Comparison of ENCODE assay signal across 11 cellular contexts in genomic region chr1:7290971-7291970, GRCh38.
DNase-seq lines count a peak whose midpoint lies in the region; ATAC-seq and TF ChIP-seq lines count a peak whose summit lies in the region.
"Had no signal": no experiment of that assay in that cellular context is flagged by ENCODE, and none has a peak within 500 bp of the region (broad histone marks: within the 10 kb centered on the region; RNA-seq: fewer than 3 reads in every experiment).

No MANE protein-coding gene starts in this region.

- intact Hi-C loops in heart left ventricle (cut with DNase I): loop anchor here in 4 of 10 donors (1.0 to 10.0 kb wide), 6 partner anchors 72 to 226 kb away; no protein-coding TSS in a partner anchor

- no peaks in the 10 kb centered on the region for H3K27me3 ChIP-seq in BLaER1 treated with 17β-estradiol and CSF1 and Interleukin-3, amounts not matched to agents 10 nM and 100 nM
- no peaks in the 10 kb centered on the region for H3K27me3 ChIP-seq in heart left ventricle
- no peaks in the 10 kb centered on the region for H3K27me3 ChIP-seq in rectal smooth muscle tissue (ENCODE audit: control insufficient read depth, insufficient read depth, low read length)

- no peak overlapping the region for H3K9ac ChIP-seq in BLaER1 treated with 17β-estradiol and CSF1 and Interleukin-3, amounts not matched to agents 10 nM and 100 nM
- H3K9ac ChIP-seq in rectal smooth muscle tissue (ENCODE audit: low read length): no peak overlapping the region

- peak in 48 of 58 donors; percentile 15 to 88 (median 48) for DNase-seq in anterior cingulate cortex (lab: John Stamatoyannopoulos, UW)
- DNase-seq in heart left ventricle: peak; percentile 68 to 83 (median 75)
- DNase-seq in kidney glomerular epithelial cell (lab: John Stamatoyannopoulos, UW): no peak
- no peak for DNase-seq in stimulated activated naive CD4-positive, alpha-beta T cell treated with Interleukin-2 at 50 U/mL for 16 hours (lab: John Stamatoyannopoulos, UW)
- no peak for DNase-seq in stimulated activated CD4-positive, alpha-beta T cell treated with anti-CD3 and anti-CD28 coated beads, Interleukin-4, amount 100 ng/mL, for 24 hours
- DNase-seq: activated T-cell treated with anti-CD3 and anti-CD28 coated beads, Interleukin-2, amount 50 U/mL, for 4 hours; MM.1S; stimulated activated naive CD4-positive, alpha-beta T cell had no signal

- peaks cover 0 to 12% (median 4%) of the 10 kb centered on the region in 11 experiments; a peak in 10 of 22 replicates for H3K9me3 ChIP-seq in BLaER1 treated with 17β-estradiol and CSF1 and Interleukin-3, amounts not matched to agents 10 nM and 100 nM (replicated peaks in 1 of 11)
- H3K9me3 ChIP-seq in heart left ventricle: peaks cover 0 to 5% (median 0%) of the 10 kb centered on the region in 12 donors

- H3K4me1 ChIP-seq in BLaER1 treated with 17β-estradiol and CSF1 and Interleukin-3, amounts not matched to agents 10 nM and 100 nM: peaks cover 4 to 14% (median 9%) of the 10 kb centered on the region in 10 experiments; a peak in 17 of 20 replicates
- H3K4me1 ChIP-seq in heart left ventricle (peaks cover 0 to 27% (median 10%) of the 10 kb centered on the region in 12 donors), rectal smooth muscle tissue (ENCODE audit: control insufficient read depth, insufficient read depth, low read length) (peaks cover 16% of the 10 kb centered on the region)

- no peaks in the 10 kb centered on the region for H3K36me3 ChIP-seq in BLaER1 treated with 17β-estradiol and CSF1 and Interleukin-3, amounts not matched to agents 10 nM and 100 nM
- no peaks in the 10 kb centered on the region for H3K36me3 ChIP-seq in heart left ventricle
- no peaks in the 10 kb centered on the region for H3K36me3 ChIP-seq in rectal smooth muscle tissue (ENCODE audit: control insufficient read depth, insufficient read depth, low read length)

- WGBS in heart left ventricle, 4 donors: 45 to 50% (median 46%) methylated on average over 13 to 14 of the region's 14 CpGs

- TF ChIP-seq POLR2A in heart left ventricle (IDR thresholded peaks at IDR 0.05): no peak

- no peak for TF ChIP-seq CTCF in heart left ventricle (IDR thresholded peaks at IDR 0.05)

- H3K4me2 ChIP-seq in BLaER1 treated with 17β-estradiol and CSF1 and Interleukin-3, amounts not matched to agents 10 nM and 100 nM: peak overlapping the region in 9 of 11 experiments; percentile 7 to 45 (median 33); a peak in 14 of 22 replicates

- ATAC-seq in heart left ventricle (peak; percentile 89 to 95 (median 92)), HG03442 (IDR thresholded peaks at IDR 0.05; ENCODE audit: unreplicated experiment) (no peak)
- ATAC-seq: activated T-cell treated with anti-CD3 and anti-CD28 coated beads, Interleukin-2, amount 50 U/mL, for 4 hours had no signal

- no peaks in the 10 kb centered on the region for H4K20me1 ChIP-seq in BLaER1 treated with 17β-estradiol and CSF1 and Interleukin-3, amounts not matched to agents 10 nM and 100 nM

- H3K27ac ChIP-seq in BLaER1 treated with 17β-estradiol and CSF1 and Interleukin-3, amounts not matched to agents 10 nM and 100 nM: no peak overlapping the region
- H3K27ac ChIP-seq in heart left ventricle (peak overlapping the region; percentile 0 to 85 (median 65)), rectal smooth muscle tissue (ENCODE audit: low read depth, low read length) (peak overlapping the region; percentile 42)

- no peak overlapping the region for H3K4me3 ChIP-seq in BLaER1 treated with 17β-estradiol and CSF1 and Interleukin-3, amounts not matched to agents 10 nM and 100 nM
- H3K4me3 ChIP-seq in heart left ventricle (no peak overlapping the region), rectal smooth muscle tissue (ENCODE audit: low read length) (no peak overlapping the region)

Comparison
In these comparisons a context has a peak if more than half of its experiments do, and no peak if none do; other contexts are left out.
1. H3K27ac ChIP-seq: peak in heart left ventricle (12 of 12) and rectal smooth muscle tissue (single experiment); none in BLaER1 treated with 17β-estradiol and CSF1 and Interleukin-3, amounts not matched to agents 10 nM and 100 nM (0 of 11).
2. DNase-seq: peak in anterior cingulate cortex (48 of 58) and heart left ventricle (5 of 5); none in kidney glomerular epithelial cell (single experiment), stimulated activated naive CD4-positive, alpha-beta T cell treated with Interleukin-2 at 50 U/mL for 16 hours (single experiment) and stimulated activated CD4-positive, alpha-beta T cell treated with anti-CD3 and anti-CD28 coated beads, Interleukin-4, amount 100 ng/mL, for 24 hours (single experiment).